In genomic region chr22:48651981-48652538, GRCh38 we compare ENCODE assay signal across 18 cellular contexts.
"Had no signal": no experiment of that assay in that cellular context is flagged by ENCODE, and none has a peak within 500 bp of the region (broad histone marks: within the 10 kb centered on the region; RNA-seq: fewer than 3 reads in every experiment).

No MANE protein-coding gene starts in this region.

- ATAC-seq: activated CD8-positive, alpha-beta memory T cell treated with anti-CD3 and anti-CD28 coated beads, Interleukin-2, amount 10 ng/mL, durations not matched to agents 7 days and 5 days; activated T-helper 17 cell treated with anti-CD3 and anti-CD28 coated beads, Interleukin-2, amount 50 U/mL, for 72 hours; left ventricle myocardium superior had no signal

- H3K27me3 ChIP-seq: dorsolateral prefrontal cortex, tibial artery, vagina had no signal

- DNase-seq: activated B cell treated with CpG ODN at 0.5 μM for 24 hours; activated CD4-positive, alpha-beta memory T cell treated with anti-CD3 and anti-CD28 coated beads for 36 hours; activated CD4-positive, alpha-beta T cell treated with anti-CD3 and anti-CD28 coated beads for 4 hours; activated CD8-positive, alpha-beta memory T cell treated with anti-CD3 and anti-CD28 coated beads, Interleukin-2, amount 10 ng/mL, durations not matched to agents 7 days and 5 days; activated naive CD4-positive, alpha-beta T cell; activated naive CD8-positive, alpha-beta T cell treated with anti-CD3 and anti-CD28 coated beads, Interleukin-2, amount 10 ng/mL, durations not matched to agents 7 days and 5 days; dorsolateral prefrontal cortex; immature natural killer cell; kidney glomerular epithelial cell; left ventricle myocardium superior; nephron progenitor cell; occipital lobe; posterior cingulate gyrus; stimulated activated CD8-positive, alpha-beta memory T cell treated with anti-CD3 and anti-CD28 coated beads, Interleukin-4, amount 100 ng/mL, for 48 hours; stimulated activated naive CD4-positive, alpha-beta T cell; tibial artery had no signal

- H3K36me3 ChIP-seq: tibial artery, vagina had no signal

- H3K9me3 ChIP-seq: tibial artery, vagina had no signal

- H3K27ac ChIP-seq: tibial artery, vagina had no signal

- H3K4me3 ChIP-seq: dorsolateral prefrontal cortex, tibial artery, vagina had no signal
